Comparison of ENCODE assay signal across 27 cellular contexts in genomic region chr18:11504962-11505361, GRCh38.
"Had no signal": no experiment of that assay in that cellular context is flagged by ENCODE, and none has a peak within 500 bp of the region (broad histone marks: within the 10 kb centered on the region; RNA-seq: fewer than 3 reads in every experiment).

No MANE protein-coding gene starts in this region.

- H3K4me1 ChIP-seq: suprapubic skin, upper lobe of right lung had no signal

- H3K36me3 ChIP-seq: gastroesophageal sphincter, ovary, sigmoid colon, suprapubic skin, tibial artery, upper lobe of right lung had no signal

- H3K36me3 Mint-ChIP-seq: activated naive CD4-positive, alpha-beta T cell treated with anti-CD3 and anti-CD28 coated beads, Interleukin-2, amount 50 U/mL, for 24 hours; memory B cell; naive thymus-derived CD4-positive, alpha-beta T cell; stimulated activated naive B cell treated with anti-CD40 and anti-IgM and Interleukin-4, amounts not matched to agents 10 μg/mL and 1 μg/mL and 100 μg/mL, for 72 hours had no signal

- H3K9me3 ChIP-seq: gastroesophageal sphincter, ovary, sigmoid colon, suprapubic skin, tibial artery, upper lobe of right lung had no signal

- H3K27ac ChIP-seq: gastroesophageal sphincter, hepatocyte, ovary, sigmoid colon, suprapubic skin, tibial artery, upper lobe of right lung had no signal

- DNase-seq: activated B cell treated with CpG ODN at 0.5 μM for 24 hours; activated CD4-positive, alpha-beta T cell treated with anti-CD3 and anti-CD28 coated beads, Interleukin-2, amount 50 U/mL, for 1 hour; activated CD8-positive, alpha-beta T cell treated with anti-CD3 and anti-CD28 coated beads for 36 hours; activated naive CD8-positive, alpha-beta T cell treated with anti-CD3 and anti-CD28 coated beads, Interleukin-2, amount 50 U/mL, for 24 hours; activated T-cell treated with anti-CD3 and anti-CD28 coated beads, Interleukin-2, amount 50 U/mL, for 4 hours; amygdala; caudate nucleus; cortex of kidney; effector memory CD8-positive, alpha-beta T cell; midbrain; naive thymus-derived CD4-positive, alpha-beta T cell; ovary; retina; sigmoid colon; small intestine; stimulated activated naive B cell treated with anti-CD40 and anti-IgM and Interleukin-4, amounts not matched to agents 10 μg/mL and 1 μg/mL and 100 μg/mL, for 72 hours; T-helper 2 cell; tibial artery; upper lobe of right lung had no signal

- H2AFZ ChIP-seq: hepatocyte had no signal

- H3K27me3 Mint-ChIP-seq: stimulated activated naive B cell treated with anti-CD40 and anti-IgM and Interleukin-4, amounts not matched to agents 10 μg/mL and 1 μg/mL and 100 μg/mL, for 72 hours had no signal

- H3K4me3 Mint-ChIP-seq: activated B cell treated with CpG ODN at 0.5 μM for 24 hours; activated CD8-positive, alpha-beta T cell treated with anti-CD3 and anti-CD28 coated beads for 36 hours; activated naive CD4-positive, alpha-beta T cell treated with anti-CD3 and anti-CD28 coated beads, Interleukin-2, amount 50 U/mL, for 24 hours; activated naive CD8-positive, alpha-beta T cell treated with anti-CD3 and anti-CD28 coated beads, Interleukin-2, amount 50 U/mL, for 24 hours; activated T-cell treated with anti-CD3 and anti-CD28 coated beads, Interleukin-2, amount 50 U/mL, for 4 hours; activated T-helper 17 cell treated with anti-CD3 and anti-CD28 coated beads, Interleukin-2, amount 50 U/mL, for 72 hours; effector memory CD8-positive, alpha-beta T cell; memory B cell; naive thymus-derived CD4-positive, alpha-beta T cell; stimulated activated naive B cell treated with anti-CD40 and anti-IgM and Interleukin-4, amounts not matched to agents 10 μg/mL and 1 μg/mL and 100 μg/mL, for 72 hours had no signal

- H3K27me3 ChIP-seq: gastroesophageal sphincter, hepatocyte, ovary, sigmoid colon, suprapubic skin, tibial artery, upper lobe of right lung had no signal

- H3K9me3 Mint-ChIP-seq: activated B cell treated with CpG ODN at 0.5 μM for 24 hours; activated CD8-positive, alpha-beta T cell treated with anti-CD3 and anti-CD28 coated beads for 36 hours; activated naive CD8-positive, alpha-beta T cell treated with anti-CD3 and anti-CD28 coated beads, Interleukin-2, amount 50 U/mL, for 24 hours; activated T-cell treated with anti-CD3 and anti-CD28 coated beads, Interleukin-2, amount 50 U/mL, for 4 hours; activated T-helper 17 cell treated with anti-CD3 and anti-CD28 coated beads, Interleukin-2, amount 50 U/mL, for 72 hours; effector memory CD8-positive, alpha-beta T cell; memory B cell; naive thymus-derived CD4-positive, alpha-beta T cell; stimulated activated naive B cell treated with anti-CD40 and anti-IgM and Interleukin-4, amounts not matched to agents 10 μg/mL and 1 μg/mL and 100 μg/mL, for 72 hours had no signal

- H3K4me2 ChIP-seq: hepatocyte had no signal

- ATAC-seq: activated CD8-positive, alpha-beta T cell treated with anti-CD3 and anti-CD28 coated beads for 36 hours; activated naive CD8-positive, alpha-beta T cell treated with anti-CD3 and anti-CD28 coated beads, Interleukin-2, amount 50 U/mL, for 24 hours; activated T-cell treated with anti-CD3 and anti-CD28 coated beads, Interleukin-2, amount 50 U/mL, for 4 hours; activated T-helper 17 cell treated with anti-CD3 and anti-CD28 coated beads, Interleukin-2, amount 50 U/mL, for 72 hours; effector memory CD8-positive, alpha-beta T cell; gastroesophageal sphincter; naive thymus-derived CD4-positive, alpha-beta T cell; stimulated activated naive B cell treated with anti-CD40 and anti-IgM and Interleukin-4, amounts not matched to agents 10 μg/mL and 1 μg/mL and 100 μg/mL, for 72 hours; upper lobe of right lung had no signal

- FAIRE-seq: endothelial cell of umbilical vein, small intestine had no signal

- H3K4me3 ChIP-seq: gastroesophageal sphincter, hepatocyte, ovary, sigmoid colon, suprapubic skin, tibial artery, upper lobe of right lung had no signal

- H3K27ac Mint-ChIP-seq: activated B cell treated with CpG ODN at 0.5 μM for 24 hours; activated CD8-positive, alpha-beta T cell treated with anti-CD3 and anti-CD28 coated beads for 36 hours; activated naive CD4-positive, alpha-beta T cell treated with anti-CD3 and anti-CD28 coated beads, Interleukin-2, amount 50 U/mL, for 24 hours; activated naive CD8-positive, alpha-beta T cell treated with anti-CD3 and anti-CD28 coated beads, Interleukin-2, amount 50 U/mL, for 24 hours; activated T-helper 17 cell treated with anti-CD3 and anti-CD28 coated beads, Interleukin-2, amount 50 U/mL, for 72 hours; effector memory CD8-positive, alpha-beta T cell; memory B cell; naive thymus-derived CD4-positive, alpha-beta T cell; progenitor cell of endocrine pancreas had no signal

- H3K79me2 ChIP-seq: hepatocyte had no signal

- H3K4me1 Mint-ChIP-seq: activated naive CD4-positive, alpha-beta T cell treated with anti-CD3 and anti-CD28 coated beads, Interleukin-2, amount 50 U/mL, for 24 hours; activated naive CD8-positive, alpha-beta T cell treated with anti-CD3 and anti-CD28 coated beads, Interleukin-2, amount 50 U/mL, for 24 hours; activated T-helper 17 cell treated with anti-CD3 and anti-CD28 coated beads, Interleukin-2, amount 50 U/mL, for 72 hours; memory B cell; naive thymus-derived CD4-positive, alpha-beta T cell; stimulated activated naive B cell treated with anti-CD40 and anti-IgM and Interleukin-4, amounts not matched to agents 10 μg/mL and 1 μg/mL and 100 μg/mL, for 72 hours had no signal
